Comparison of ENCODE assay signal across 16 cellular contexts in the genomic region with DNA sequence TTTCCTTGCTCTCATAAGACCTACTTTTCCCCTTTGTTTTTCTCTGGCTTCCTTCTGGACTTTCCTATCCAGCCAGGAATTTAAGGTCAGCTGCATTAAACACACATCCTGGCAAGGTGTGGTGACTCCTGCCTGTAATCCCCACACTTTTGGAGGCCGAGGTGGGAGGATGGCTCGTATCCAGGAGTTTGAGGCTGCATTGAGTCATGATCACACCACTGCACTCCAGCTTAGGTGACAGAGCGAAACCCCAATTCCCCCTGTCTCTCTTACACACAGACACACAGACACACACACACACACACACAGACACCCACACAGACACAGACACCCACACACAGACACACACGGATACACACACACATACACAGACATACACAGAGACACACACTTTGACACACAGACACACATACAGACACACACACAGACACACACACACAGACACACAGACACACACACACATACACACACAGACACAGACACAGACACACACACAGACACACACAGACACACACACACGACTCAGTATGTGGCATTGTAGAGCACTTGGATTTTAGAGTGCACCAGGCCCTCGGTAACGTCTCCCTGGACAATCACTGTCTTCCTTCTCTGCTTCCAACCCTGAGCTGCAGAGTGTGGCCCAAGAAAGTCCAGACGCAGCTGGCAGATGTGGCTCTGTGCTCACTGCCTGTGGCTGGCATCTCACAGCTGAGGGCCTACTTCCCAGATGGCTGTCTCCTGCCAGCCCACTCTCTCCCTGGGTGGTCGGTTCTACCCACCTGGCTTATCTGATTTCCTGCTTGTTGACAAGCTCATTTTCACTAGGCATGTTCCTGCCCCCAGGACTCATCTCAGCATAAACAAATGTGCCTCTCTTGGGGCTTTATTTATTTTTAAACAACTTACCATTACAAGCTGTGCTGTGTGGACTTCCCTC. TPM values are rescaled to one million over a fixed set of nuclear protein-coding genes. Genes with fewer than 3 reads are reported as not detected.
A peak's percentile ranks its signal among the peaks of the same experiment; 100 is the strongest.
DNase-seq lines count a peak whose midpoint lies in the region; ATAC-seq, FAIRE-seq and TF ChIP-seq lines count a peak whose summit lies in the region.
"Had no signal": no experiment of that assay in that cellular context is flagged by ENCODE, and none has a peak within 500 bp of the region (broad histone marks: within the 10 kb centered on the region; RNA-seq: fewer than 3 reads in every experiment).

No MANE protein-coding gene starts in this region.

- peak overlapping the region; percentile 20 for H2BK15ac ChIP-seq in neuronal stem cell (ENCODE audit: low read length)

- no peak for TF ChIP-seq POLR2A in GM12878 (IDR thresholded peaks at IDR 0.05; ENCODE audit: low read depth, low read length)

- in situ Hi-C loops in GM12878 (cut with MboI), result no loop called here

- H3K23ac ChIP-seq in neuronal stem cell (ENCODE audit: low read depth, low read length, poor library complexity), result peak overlapping the region; percentile 27

- no peaks in the 10 kb centered on the region for H4K20me1 ChIP-seq in GM12878 (ENCODE audit: control insufficient read depth, insufficient read depth)

- no peak overlapping the region for H2BK5ac ChIP-seq in neuronal stem cell (ENCODE audit: low read length)

- intact Hi-C loops in GM12878 (cut with micrococcal nuclease; ENCODE audit: unreplicated experiment), result no loop called here

- WGBS in GM12878 (ENCODE audit: insufficient coverage, insufficient replicate concordance, low lambda C conversion rate, missing lambda C conversion rate), result 79% methylated on average over 9 of the region's 9 CpGs
- no CpG with 5 or more reads among the region's 9 CpGs for WGBS in neuronal stem cell (ENCODE audit: extremely low coverage in 2 of 2, insufficient read length in 2 of 2, insufficient replicate concordance in 1 of 2), 2 donors

- ATAC-seq in activated CD8-positive, alpha-beta memory T cell treated with anti-CD3 and anti-CD28 coated beads, Interleukin-2, amount 10 ng/mL, durations not matched to agents 7 days and 5 days, result no peak
- ATAC-seq in GM12878, result no peak
- ATAC-seq: left lobe of liver; stimulated activated naive B cell treated with anti-CD40 and anti-IgM and Interleukin-4, amounts not matched to agents 10 μg/mL and 1 μg/mL and 100 μg/mL, for 72 hours had no signal

- TF ChIP-seq EP300 in GM12878 (IDR thresholded peaks at IDR 0.05; ENCODE audit: borderline replicate concordance in 1 of 2, control insufficient read depth in 1 of 2, low read depth in 2 of 2, low read length in 2 of 2), result no peak

- FAIRE-seq in GM12878 (lab: Jason Lieb, UNC), result no peak

- no peaks in the 10 kb centered on the region for H3K27me3 Mint-ChIP-seq in activated CD8-positive, alpha-beta memory T cell treated with anti-CD3 and anti-CD28 coated beads, Interleukin-2, amount 10 ng/mL, durations not matched to agents 7 days and 5 days
- H3K27me3 Mint-ChIP-seq: stimulated activated naive B cell treated with anti-CD40 and anti-IgM and Interleukin-4, amounts not matched to agents 10 μg/mL and 1 μg/mL and 100 μg/mL, for 72 hours had no signal

- peaks cover 33% of the 10 kb centered on the region for H3K36me3 Mint-ChIP-seq in activated CD8-positive, alpha-beta memory T cell treated with anti-CD3 and anti-CD28 coated beads, Interleukin-2, amount 10 ng/mL, durations not matched to agents 7 days and 5 days

- H3K9me3 ChIP-seq in HEK293 (ENCODE audit: control insufficient read depth, insufficient read depth, low read depth, low read length), result no peaks in the 10 kb centered on the region
- no peaks in the 10 kb centered on the region for H3K9me3 ChIP-seq in GM12878 (replicated peaks; ENCODE audit: control insufficient read depth, insufficient read depth, low read length)
- no peaks in the 10 kb centered on the region for H3K9me3 ChIP-seq in neuronal stem cell (replicated peaks in 1 of 2; ENCODE audit: control insufficient read depth in 2 of 2, insufficient read depth in 1 of 2, low read depth in 1 of 2, low read length in 2 of 2)

- POLR2A ChIA-PET in HEK293 (lab: Yijun Ruan, JAX) (no interaction called here), GM12878 (lab: Charles Lee) (no interaction called here)

- H3K9me3 Mint-ChIP-seq in activated CD8-positive, alpha-beta memory T cell treated with anti-CD3 and anti-CD28 coated beads, Interleukin-2, amount 10 ng/mL, durations not matched to agents 7 days and 5 days (ENCODE audit: low read depth), result no peaks in the 10 kb centered on the region
- H3K9me3 Mint-ChIP-seq: nephron; stimulated activated naive B cell treated with anti-CD40 and anti-IgM and Interleukin-4, amounts not matched to agents 10 μg/mL and 1 μg/mL and 100 μg/mL, for 72 hours had no signal

- H3K4me3 ChIP-seq in HEK293 (ENCODE audit: low read depth, low read length) (no peak overlapping the region), GM12878 (no peak overlapping the region), neuronal stem cell (ENCODE audit: low read length in 2 of 2) (no peak overlapping the region)

- peak; percentile 22 for DNase-seq in activated CD8-positive, alpha-beta memory T cell treated with anti-CD3 and anti-CD28 coated beads, Interleukin-2, amount 10 ng/mL, durations not matched to agents 7 days and 5 days
- no peak for DNase-seq in activated CD8-positive, alpha-beta memory T cell treated with anti-CD3 and anti-CD28 coated beads, Interleukin-2, amount 50 U/mL, for 4 hours
- DNase-seq in GM12878 (ENCODE audit: low read depth, low spot score) (no peak), neuronal stem cell (ENCODE audit: low spot score) (no peak), cerebellar cortex (ENCODE audit: low spot score) (no peak), GM19238 (ENCODE audit: insufficient read length, low spot score) (no peak), nucleus accumbens (lab: John Stamatoyannopoulos, UW) (no peak)
- DNase-seq: activated CD4-positive, alpha-beta T cell treated with anti-CD3 and anti-CD28 coated beads for 48 hours; activated naive CD4-positive, alpha-beta T cell treated with Interleukin-2 at 50 U/mL for 16 hours; H7; NCI-H187 treated with DMSO at 0.1 percent for 48 hours; NCI-H526; stimulated activated naive B cell treated with anti-CD40 and anti-IgM and Interleukin-4, amounts not matched to agents 10 μg/mL and 1 μg/mL and 100 μg/mL, for 72 hours had no signal

- H2AK5ac ChIP-seq in neuronal stem cell (ENCODE audit: low read depth, low read length), result no peak overlapping the region

- H3K79me1 ChIP-seq in neuronal stem cell (ENCODE audit: low read depth, low read length), result no peaks in the 10 kb centered on the region

- H2AFZ ChIP-seq in GM12878 (ENCODE audit: control insufficient read depth, low read depth, low read length), result no peak overlapping the region
- no peak overlapping the region for H2AFZ ChIP-seq in neuronal stem cell (ENCODE audit: low read length)

- H3K9ac ChIP-seq in GM12878 (ENCODE audit: control insufficient read depth, insufficient read depth, low read length) (no peak overlapping the region), neuronal stem cell (ENCODE audit: low read depth, low read length, poor library complexity) (no peak overlapping the region)

- H4K91ac ChIP-seq in neuronal stem cell (ENCODE audit: low read depth, low read length, poor library complexity), result no peak overlapping the region

- no peaks in the 10 kb centered on the region for H3K36me3 ChIP-seq in HEK293 (ENCODE audit: control insufficient read depth in 2 of 2, insufficient read depth in 1 of 2, low read length in 2 of 2)
- H3K36me3 ChIP-seq in GM12878 (ENCODE audit: control insufficient read depth in 2 of 2, insufficient read depth in 2 of 2, low read length in 1 of 2), result peaks cover 4 to 7% of the 10 kb centered on the region in 2 experiments; a peak in 2 of 4 replicates
- H3K36me3 ChIP-seq in neuronal stem cell (replicated peaks in 1 of 2; ENCODE audit: control insufficient read depth in 2 of 2, insufficient read depth in 2 of 2, low read length in 2 of 2), result no peaks in the 10 kb centered on the region

- no peak overlapping the region for H3K4ac ChIP-seq in neuronal stem cell (ENCODE audit: low read length)

- peak overlapping the region; percentile 4 for H3K18ac ChIP-seq in neuronal stem cell (ENCODE audit: low read length)

- H2BK120ac ChIP-seq in neuronal stem cell (ENCODE audit: low read depth, low read length), result no peak overlapping the region

- no peak overlapping the region for H3K27ac ChIP-seq in HEK293 (ENCODE audit: extremely low read depth, low read depth, low read length)
- H3K27ac ChIP-seq in GM12878 (ENCODE audit: control insufficient read depth, insufficient read depth), result no peak overlapping the region
- no peak overlapping the region for H3K27ac ChIP-seq in neuronal stem cell (replicated peaks; ENCODE audit: low read length)

- no peaks in the 10 kb centered on the region for H3K4me1 ChIP-seq in HEK293 (ENCODE audit: control insufficient read depth, insufficient read depth, low read length)
- H3K4me1 ChIP-seq in GM12878 (ENCODE audit: control insufficient read depth, insufficient read depth, low read length), result no peaks in the 10 kb centered on the region
- H3K4me1 ChIP-seq in neuronal stem cell (ENCODE audit: control insufficient read depth in 2 of 2, insufficient read depth in 1 of 2, low read depth in 1 of 2, low read length in 2 of 2), result peaks cover 0 to 5% of the 10 kb centered on the region in 2 donors

- peak overlapping the region; percentile 56 for H4K8ac ChIP-seq in neuronal stem cell (ENCODE audit: low read depth, low read length)

- H3K27me3 ChIP-seq in GM12878 (replicated peaks in 1 of 2; ENCODE audit: control insufficient read depth in 2 of 2, insufficient read depth in 2 of 2, low read length in 1 of 2), result no peaks in the 10 kb centered on the region
- peaks cover 0 to 10% (median 0%) of the 10 kb centered on the region in 3 experiments for H3K27me3 ChIP-seq in neuronal stem cell (ENCODE audit: control insufficient read depth in 3 of 3, insufficient read depth in 3 of 3, low read depth in 1 of 3, low read length in 3 of 3)

- SMC1A ChIA-PET in GM12878 (lab: Charles Lee; ENCODE audit: uncharacterized antibody, unreplicated experiment), result no interaction called here

- no peak overlapping the region for H3K4me3 Mint-ChIP-seq in activated CD8-positive, alpha-beta memory T cell treated with anti-CD3 and anti-CD28 coated beads, Interleukin-2, amount 10 ng/mL, durations not matched to agents 7 days and 5 days
- H3K4me3 Mint-ChIP-seq: nephron; stimulated activated naive B cell treated with anti-CD40 and anti-IgM and Interleukin-4, amounts not matched to agents 10 μg/mL and 1 μg/mL and 100 μg/mL, for 72 hours had no signal

- H3K27ac Mint-ChIP-seq in activated CD8-positive, alpha-beta memory T cell treated with anti-CD3 and anti-CD28 coated beads, Interleukin-2, amount 10 ng/mL, durations not matched to agents 7 days and 5 days, result no peak overlapping the region
- H3K27ac Mint-ChIP-seq: nephron; stimulated activated naive B cell treated with anti-CD40 and anti-IgM and Interleukin-4, amounts not matched to agents 10 μg/mL and 1 μg/mL and 100 μg/mL, for 72 hours had no signal

- no peak for TF ChIP-seq RAD21 in GM12878 (IDR thresholded peaks at IDR 0.05; ENCODE audit: insufficient read depth, low read depth, low read length)

- TF ChIP-seq CTCF in HEK293 (tag by site-specific recombination; IDR thresholded peaks at IDR 0.05), result no peak
- no peak for TF ChIP-seq CTCF in GM12878 (IDR thresholded peaks at IDR 0.05 in 2 of 3, conservative IDR thresholded peaks at IDR 0.05 in 1 of 3; ENCODE audit: control insufficient read depth in 2 of 3, extremely low read depth in 1 of 3, insufficient read depth in 1 of 3, low read depth in 3 of 3, low read length in 3 of 3)

- H3K14ac ChIP-seq in neuronal stem cell (ENCODE audit: low read length), result no peak overlapping the region

- RAD21 ChIA-PET in GM12878 (lab: Charles Lee; ENCODE audit: unreplicated experiment), result no interaction called here

- H3K4me2 ChIP-seq in GM12878 (ENCODE audit: control insufficient read depth, insufficient read depth) (no peak overlapping the region), neuronal stem cell (ENCODE audit: insufficient read depth, low read length, poor library complexity, severe bottlenecking) (no peak overlapping the region)

- BruUV-seq in GM12878 (replicated peaks; lab: Mats Ljungman, UMichigan), result no TSS peak

- H3K4me1 Mint-ChIP-seq in activated CD8-positive, alpha-beta memory T cell treated with anti-CD3 and anti-CD28 coated beads, Interleukin-2, amount 10 ng/mL, durations not matched to agents 7 days and 5 days, result no peaks in the 10 kb centered on the region
- H3K4me1 Mint-ChIP-seq: nephron; stimulated activated naive B cell treated with anti-CD40 and anti-IgM and Interleukin-4, amounts not matched to agents 10 μg/mL and 1 μg/mL and 100 μg/mL, for 72 hours had no signal

- no peaks in the 10 kb centered on the region for H3K79me2 ChIP-seq in GM12878 (ENCODE audit: control insufficient read depth, insufficient read depth, low read length)

- CTCF ChIA-PET in activated CD8-positive, alpha-beta memory T cell treated with anti-CD3 and anti-CD28 coated beads, Interleukin-2, amount 10 ng/mL, durations not matched to agents 7 days and 5 days (lab: Charles Lee), result no interaction called here
- CTCF ChIA-PET in HEK293 (lab: Yijun Ruan, JAX), result interaction anchor here (0.6 to 0.9 kb wide), 3 partner anchors 14 to 157 kb away, joined by 3 to 5 read pairs (median 3); no protein-coding TSS in a partner anchor
- CTCF ChIA-PET in GM12878 (lab: Yijun Ruan, JAX), result no interaction called here

- H2BK12ac ChIP-seq in neuronal stem cell (ENCODE audit: low read length), result no peak overlapping the region

RNA-seq across cellular contexts. Expression of gene NLRP1, which starts 39.0 kb away (rescaled TPM):
- 10 to 100 TPM; 39.1 to 66.6 TPM for total RNA-seq in activated CD8-positive, alpha-beta memory T cell treated with anti-CD3 and anti-CD28 coated beads, Interleukin-2, amount 10 ng/mL, durations not matched to agents 7 days and 5 days
- total RNA-seq in GM12878 (2013; cell fraction: nucleolus; rRNA removed), result 66.8 and 87.6 TPM in 2 replicates
- 13.6 and 14.3 TPM in 2 replicates for total RNA-seq in GM12878 (2014; rRNA removed)
- total RNA-seq in GM12878 (2014; rRNA removed; fragmentation: Illumina TruSeq; extraction: Trizol), result 7.7 and 8.7 TPM in 2 replicates
- 17.0 and 17.7 TPM in 2 replicates for total RNA-seq in GM12878 (2021)
- 29.2 TPM for polyA plus RNA-seq in GM12878 (2011; ENCODE audit: low read depth)
- polyA plus RNA-seq in GM12878 (2011; rRNA removed), result 12.8 and 18.5 TPM in 2 replicates
- 24.2 and 24.5 TPM in 2 replicates for polyA plus RNA-seq in GM12878 (2011; cell fraction: cytosol; rRNA removed)
- 121 and 166 TPM in 2 replicates for polyA plus RNA-seq in GM12878 (2011; cell fraction: nucleus; rRNA removed)
- polyA plus RNA-seq in GM12878 (2012), result 42.8 and 47.9 TPM in 2 replicates
- 10.8 and 20.4 TPM in 2 replicates for polyA plus RNA-seq in GM12878 (2014; fragmentation: Illumina TruSeq; extraction: Trizol)
- 1 to 10 TPM; 2.8 to 4.2 TPM for polyA plus RNA-seq in GM12878 (2014; fragmentation: Nextera tagmentation; extraction: Ambion mirVana)
- polyA plus RNA-seq in GM12878 (2014; rRNA removed), result 21.8 and 22.2 TPM in 2 replicates
- polyA plus RNA-seq in GM12878 (2016; fragmentation: Nextera tagmentation; extraction: Ambion mirVana), result 1 to 10 TPM; 8.0 to 9.5 TPM
- 8.2 and 14.8 TPM in 2 replicates for polyA minus RNA-seq in GM12878 (2011; rRNA and poly(A)+ RNA removed)
- 2.1 and 3.7 TPM in 2 replicates for polyA minus RNA-seq in GM12878 (2011; cell fraction: cytosol; rRNA and poly(A)+ RNA removed)
- polyA minus RNA-seq in GM12878 (2011; cell fraction: nucleus; rRNA and poly(A)+ RNA removed), result 15.2 and 20.7 TPM in 2 replicates
- 76.9 TPM for polyA plus RNA-seq in neuronal stem cell (2013, experiment 1 of 2)
- 73.7 TPM for polyA plus RNA-seq in neuronal stem cell (2013, experiment 2 of 2)

RNA-seq across cellular contexts. Expression of gene MIS12, which starts 59.0 kb away (rescaled TPM):
- 10 to 100 TPM; 30.8 to 36.4 TPM for total RNA-seq in activated CD8-positive, alpha-beta memory T cell treated with anti-CD3 and anti-CD28 coated beads, Interleukin-2, amount 10 ng/mL, durations not matched to agents 7 days and 5 days
- 11.6 and 11.8 TPM in 2 replicates for total RNA-seq in GM12878 (2013; cell fraction: nucleolus; rRNA removed)
- 24.0 and 28.7 TPM in 2 replicates for total RNA-seq in GM12878 (2014; rRNA removed)
- total RNA-seq in GM12878 (2014; rRNA removed; fragmentation: Illumina TruSeq; extraction: Trizol), result 34.1 and 34.2 TPM in 2 replicates
- 19.8 and 20.6 TPM in 2 replicates for total RNA-seq in GM12878 (2021)
- 9.1 TPM for polyA plus RNA-seq in GM12878 (2011; ENCODE audit: low read depth)
- 25.9 and 40.7 TPM in 2 replicates for polyA plus RNA-seq in GM12878 (2011; rRNA removed)
- polyA plus RNA-seq in GM12878 (2011; cell fraction: cytosol; rRNA removed), result 12.3 and 13.8 TPM in 2 replicates
- polyA plus RNA-seq in GM12878 (2011; cell fraction: nucleus; rRNA removed), result 12.5 and 14.8 TPM in 2 replicates
- polyA plus RNA-seq in GM12878 (2012), result 14.1 and 16.5 TPM in 2 replicates
- 33.4 and 35.5 TPM in 2 replicates for polyA plus RNA-seq in GM12878 (2014; fragmentation: Illumina TruSeq; extraction: Trizol)
- 10 to 100 TPM; 19.9 to 24.0 TPM for polyA plus RNA-seq in GM12878 (2014; fragmentation: Nextera tagmentation; extraction: Ambion mirVana)
- 18.7 and 20.4 TPM in 2 replicates for polyA plus RNA-seq in GM12878 (2014; rRNA removed)
- 10 to 100 TPM; 32.8 to 33.3 TPM for polyA plus RNA-seq in GM12878 (2016; fragmentation: Nextera tagmentation; extraction: Ambion mirVana)
- 14.3 and 16.9 TPM in 2 replicates for polyA minus RNA-seq in GM12878 (2011; rRNA and poly(A)+ RNA removed)
- 4.7 and 12.2 TPM in 2 replicates for polyA minus RNA-seq in GM12878 (2011; cell fraction: cytosol; rRNA and poly(A)+ RNA removed)
- polyA minus RNA-seq in GM12878 (2011; cell fraction: nucleus; rRNA and poly(A)+ RNA removed), result 3.6 and 5.0 TPM in 2 replicates
- 24.0 TPM for polyA plus RNA-seq in neuronal stem cell (2013, experiment 1 of 2)
- polyA plus RNA-seq in neuronal stem cell (2013, experiment 2 of 2), result 25.1 TPM

RNA-seq across cellular contexts. Expression of gene DERL2, which starts 59.3 kb away (rescaled TPM):
- total RNA-seq in activated CD8-positive, alpha-beta memory T cell treated with anti-CD3 and anti-CD28 coated beads, Interleukin-2, amount 10 ng/mL, durations not matched to agents 7 days and 5 days, result 10 to 100 TPM; 52.5 to 79.0 TPM
- total RNA-seq in GM12878 (2013; cell fraction: nucleolus; rRNA removed), result 51.6 and 76.9 TPM in 2 replicates
- total RNA-seq in GM12878 (2014; rRNA removed) (31.4 and 46.6 TPM in 2 replicates), GM12878 (2014; rRNA removed; fragmentation: Illumina TruSeq; extraction: Trizol) (35.0 and 40.5 TPM in 2 replicates), GM12878 (2021) (59.4 and 60.4 TPM in 2 replicates)
- polyA plus RNA-seq in GM12878 (2011; ENCODE audit: low read depth), result 47.0 TPM
- polyA plus RNA-seq in GM12878 (2011; rRNA removed) (78.2 and 96.2 TPM in 2 replicates), GM12878 (2014; fragmentation: Illumina TruSeq; extraction: Trizol) (42.1 and 42.2 TPM in 2 replicates), GM12878 (2014; fragmentation: Nextera tagmentation; extraction: Ambion mirVana) (100 to 1,000 TPM; 161 to 236 TPM), GM12878 (2014; rRNA removed) (44.9 and 53.0 TPM in 2 replicates), GM12878 (2016; fragmentation: Nextera tagmentation; extraction: Ambion mirVana) (100 to 1,000 TPM; 156 to 170 TPM)
- polyA plus RNA-seq in GM12878 (2011; cell fraction: cytosol; rRNA removed), result 43.5 and 44.7 TPM in 2 replicates
- polyA plus RNA-seq in GM12878 (2011; cell fraction: nucleus; rRNA removed), result 74.8 and 78.7 TPM in 2 replicates
- polyA plus RNA-seq in GM12878 (2012), result 55.9 and 66.9 TPM in 2 replicates
- 18.8 and 22.5 TPM in 2 replicates for polyA minus RNA-seq in GM12878 (2011; rRNA and poly(A)+ RNA removed)
- polyA minus RNA-seq in GM12878 (2011; cell fraction: cytosol; rRNA and poly(A)+ RNA removed), result 13.1 and 16.4 TPM in 2 replicates
- polyA minus RNA-seq in GM12878 (2011; cell fraction: nucleus; rRNA and poly(A)+ RNA removed), result 31.9 and 42.7 TPM in 2 replicates
- 19.3 TPM for polyA plus RNA-seq in neuronal stem cell (2013, experiment 1 of 2)
- polyA plus RNA-seq in neuronal stem cell (2013, experiment 2 of 2), result 21.1 TPM
